In the genomic region with DNA sequence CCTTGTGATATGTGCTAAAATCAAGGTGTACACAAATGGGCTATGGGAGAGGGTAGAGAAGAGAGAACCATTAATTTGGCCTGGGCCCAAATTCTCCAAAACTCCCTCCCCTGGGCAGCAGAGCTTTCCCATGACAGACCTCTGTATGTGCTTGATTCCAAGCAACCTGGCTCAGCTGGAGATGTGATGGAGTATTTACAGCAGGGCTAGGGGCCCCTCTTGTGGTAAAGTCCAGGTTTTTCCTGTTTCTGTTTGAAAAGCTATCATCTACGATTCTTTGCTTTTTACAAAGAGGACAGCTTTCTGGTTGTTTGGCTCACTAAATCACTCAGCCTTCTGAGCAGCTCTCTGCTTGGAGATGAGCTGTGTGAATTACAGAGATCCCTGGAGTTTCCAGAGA, we compare ENCODE assay signal across 12 cellular contexts. TPM values are rescaled to one million over a fixed set of nuclear protein-coding genes. Genes with fewer than 3 reads are reported as not detected.
A peak's percentile ranks its signal among the peaks of the same experiment; 100 is the strongest.
DNase-seq lines count a peak whose midpoint lies in the region; ATAC-seq, FAIRE-seq and TF ChIP-seq lines count a peak whose summit lies in the region.
"Had no signal": no experiment of that assay in that cellular context is flagged by ENCODE, and none has a peak within 500 bp of the region (broad histone marks: within the 10 kb centered on the region; RNA-seq: fewer than 3 reads in every experiment).

No MANE protein-coding gene starts in this region.

- no peak overlapping the region for H3K56ac ChIP-seq in H9 (ENCODE audit: insufficient read length, low read depth, low read length)

- H4K5ac ChIP-seq in H9 (ENCODE audit: insufficient read length, low read depth, low read length), result no peak overlapping the region

- H2BK5ac ChIP-seq in H9 (ENCODE audit: insufficient read length, low read length), result no peak overlapping the region

- H3K23me2 ChIP-seq in H9 (ENCODE audit: insufficient read length, low read depth, low read length, poor library complexity, severe bottlenecking), result no peaks in the 10 kb centered on the region

- no peaks in the 10 kb centered on the region; the same call in 1 of the 2 replicates for H3K27me3 Mint-ChIP-seq in H9 (ENCODE audit: low read depth)
- no peaks in the 10 kb centered on the region for H3K27me3 Mint-ChIP-seq in glutamatergic neuron (ENCODE audit: unreplicated experiment)

- H3K36me3 ChIP-seq in endothelial cell of umbilical vein (ENCODE audit: control insufficient read depth in 2 of 2, extremely low read depth in 1 of 2, insufficient read depth in 2 of 2, low read length in 2 of 2), result no peaks in the 10 kb centered on the region
- no peaks in the 10 kb centered on the region for H3K36me3 ChIP-seq in pancreas

- no peak overlapping the region for H4K8ac ChIP-seq in H9 (replicated peaks; ENCODE audit: insufficient read length, low read depth, low read length)

- H3K4ac ChIP-seq in H9 (ENCODE audit: low read depth, low read length), result no peak overlapping the region

- H3K4me2 ChIP-seq in H9 (ENCODE audit: insufficient read depth, insufficient read length, low read length) (no peak overlapping the region), endothelial cell of umbilical vein (ENCODE audit: insufficient read depth, low read length) (no peak overlapping the region)

- TF ChIP-seq CTCF in H9 (conservative IDR thresholded peaks at IDR 0.05) (peak; percentile 49; the same call in 2 of the 3 replicates), endothelial cell of umbilical vein (IDR thresholded peaks at IDR 0.05; ENCODE audit: extremely low read depth in 1 of 2, insufficient read depth in 1 of 2, low read depth in 1 of 2, low read length in 2 of 2) (no peak), pancreas (IDR thresholded peaks at IDR 0.05) (no peak), glutamatergic neuron (IDR thresholded peaks at IDR 0.05; ENCODE audit: partially characterized antibody, unreplicated experiment) (no peak)

- H4K91ac ChIP-seq in H9 (ENCODE audit: insufficient read length, low read depth, low read length), result no peak overlapping the region

- intact Hi-C loops in endothelial cell of umbilical vein (cut with micrococcal nuclease) (no loop called here), pancreas (cut with DNase I) (no loop called here)

- H3K27me3 ChIP-seq in H9 (ENCODE audit: insufficient read depth, low read length) (no peaks in the 10 kb centered on the region), endothelial cell of umbilical vein (ENCODE audit: control insufficient read depth in 2 of 2, insufficient read depth in 2 of 2, low read length in 2 of 2) (no peaks in the 10 kb centered on the region), pancreas (no peaks in the 10 kb centered on the region)

- H3K36me3 Mint-ChIP-seq in H9 (ENCODE audit: insufficient read depth in 1 of 3, low read depth in 3 of 3), result peaks cover 0 to 2% (median 0%) of the 10 kb centered on the region in 3 experiments; a peak in 2 of 7 replicates
- H3K36me3 Mint-ChIP-seq in glutamatergic neuron (ENCODE audit: unreplicated experiment), result no peaks in the 10 kb centered on the region
- H3K36me3 Mint-ChIP-seq: activated naive CD4-positive, alpha-beta T cell treated with anti-CD3 and anti-CD28 coated beads, Interleukin-2, amount 50 U/mL, for 72 hours had no signal

- H3K4me1 ChIP-seq in H9 (ENCODE audit: insufficient read depth, low read length), result peaks cover 5% of the 10 kb centered on the region; the same call in 1 of the 2 replicates
- H3K4me1 ChIP-seq in endothelial cell of umbilical vein (ENCODE audit: control insufficient read depth, extremely low read depth, insufficient read depth, low read length), result no peaks in the 10 kb centered on the region
- H3K4me1 ChIP-seq in pancreas, result peaks cover 0 to 5% (median 0%) of the 10 kb centered on the region in 3 donors

- no TSS peak for BruUV-seq in endothelial cell of umbilical vein (replicated peaks; lab: Mats Ljungman, UMichigan)

- H2BK12ac ChIP-seq in H9 (ENCODE audit: insufficient read length, low read depth, low read length), result no peak overlapping the region

- FAIRE-seq in endothelial cell of umbilical vein (lab: Jason Lieb, UNC) (peak; percentile 50), pancreas (lab: Jason Lieb, UNC) (no peak)
- FAIRE-seq: kidney had no signal

- H3K18ac ChIP-seq in H9 (ENCODE audit: insufficient read length, low read depth, low read length), result no peak overlapping the region

- no peak overlapping the region for H3T11ph ChIP-seq in H9 (ENCODE audit: low read length)

- H3K9me3 Mint-ChIP-seq in H9 (no peaks in the 10 kb centered on the region), glutamatergic neuron (ENCODE audit: unreplicated experiment) (no peaks in the 10 kb centered on the region)
- H3K9me3 Mint-ChIP-seq: activated naive CD4-positive, alpha-beta T cell treated with anti-CD3 and anti-CD28 coated beads, Interleukin-2, amount 50 U/mL, for 72 hours had no signal

- no peaks in the 10 kb centered on the region for H3K79me1 ChIP-seq in H9 (ENCODE audit: insufficient read depth, low read depth, low read length, poor library complexity, severe bottlenecking)

- no peak overlapping the region for H2BK20ac ChIP-seq in H9 (ENCODE audit: low read depth, low read length, poor library complexity, severe bottlenecking)

- no peak overlapping the region for H3K23ac ChIP-seq in H9 (ENCODE audit: insufficient read length, low read depth, low read length)

- H3K4me3 ChIP-seq in endothelial cell of umbilical vein (replicated peaks in 1 of 3; ENCODE audit: insufficient read depth in 1 of 3, low read depth in 1 of 3, low read length in 3 of 3), result no peak overlapping the region
- H3K4me3 ChIP-seq in pancreas, result no peak overlapping the region

- H3K79me2 ChIP-seq in H9 (ENCODE audit: insufficient read depth, low read length) (no peaks in the 10 kb centered on the region), endothelial cell of umbilical vein (ENCODE audit: control insufficient read depth, insufficient read depth, low read length) (no peaks in the 10 kb centered on the region)

- H3K9me1 ChIP-seq in endothelial cell of umbilical vein (replicated peaks; ENCODE audit: control insufficient read depth, extremely low read depth, insufficient read depth, low read length), result no peaks in the 10 kb centered on the region

- H3K4me1 Mint-ChIP-seq in H9 (peaks cover 31 to 32% of the 10 kb centered on the region in 2 experiments), glutamatergic neuron (ENCODE audit: low read depth, unreplicated experiment) (peaks cover 9% of the 10 kb centered on the region)

- no peak overlapping the region for H2AK5ac ChIP-seq in H9 (ENCODE audit: insufficient read length, low read length)

- no peak overlapping the region for H2BK15ac ChIP-seq in H9 (ENCODE audit: low read depth, low read length)

- H2AFZ ChIP-seq in H9 (ENCODE audit: low read length) (no peak overlapping the region), endothelial cell of umbilical vein (ENCODE audit: low read depth, low read length) (no peak overlapping the region)

- no peak overlapping the region for H3K9ac ChIP-seq in H9 (ENCODE audit: extremely low read depth, insufficient read length, low read length)
- no peak overlapping the region for H3K9ac ChIP-seq in endothelial cell of umbilical vein (replicated peaks; ENCODE audit: extremely low read depth, insufficient read depth, low read length)

- H3K27ac Mint-ChIP-seq in H9, result peak overlapping the region in 2 of 3 experiments; percentile 18 to 91; a peak in 2 of 7 replicates
- H3K27ac Mint-ChIP-seq in glutamatergic neuron (ENCODE audit: unreplicated experiment), result no peak overlapping the region
- H3K27ac Mint-ChIP-seq: activated naive CD4-positive, alpha-beta T cell treated with anti-CD3 and anti-CD28 coated beads, Interleukin-2, amount 50 U/mL, for 72 hours had no signal

- DNase-seq in H9, result no peak
- DNase-seq in NCI-H2171 (lab: John Stamatoyannopoulos, UW), result peak; percentile 17
- no peak for DNase-seq in endothelial cell of umbilical vein (ENCODE audit: low read depth, low spot score)
- DNase-seq in pancreas, result no peak
- DNase-seq in glutamatergic neuron, result no peak
- no peak for DNase-seq in central memory CD4-positive, alpha-beta T cell
- DNase-seq: kidney, NCI-H1436 had no signal

- no peak overlapping the region for H3K14ac ChIP-seq in H9 (ENCODE audit: insufficient read depth, low read length)

- ATAC-seq in pancreas, result peak in 3 of 4 donors; percentile 27 to 55 (median 37)
- ATAC-seq in GM18511 (IDR thresholded peaks at IDR 0.05; ENCODE audit: unreplicated experiment), result no peak
- ATAC-seq in HG03571 (IDR thresholded peaks at IDR 0.05; ENCODE audit: unreplicated experiment), result no peak
- ATAC-seq: activated naive CD4-positive, alpha-beta T cell treated with anti-CD3 and anti-CD28 coated beads, Interleukin-2, amount 50 U/mL, for 72 hours; Right ventricle myocardium inferior had no signal

- CTCF ChIA-PET in endothelial cell of umbilical vein (lab: Charles Lee), result no interaction called here

- TF ChIP-seq POLR2A in endothelial cell of umbilical vein (IDR thresholded peaks at IDR 0.05; ENCODE audit: low read depth, low read length), result no peak

- dilution Hi-C loops in endothelial cell of umbilical vein (cut with MboI; ENCODE audit: extremely low pct_ligation_motif_present, low sequenced_read_pairs), result no loop called here

- no peak overlapping the region for H3K27ac ChIP-seq in H9 (ENCODE audit: insufficient read length, low read depth, low read length)
- H3K27ac ChIP-seq in endothelial cell of umbilical vein (ENCODE audit: insufficient read depth, low read depth, low read length), result no peak overlapping the region
- no peak overlapping the region for H3K27ac ChIP-seq in pancreas

- no peaks in the 10 kb centered on the region for H3K9me3 ChIP-seq in H9 (ENCODE audit: control insufficient read depth, low read depth, low read length)
- no peaks in the 10 kb centered on the region for H3K9me3 ChIP-seq in endothelial cell of umbilical vein (replicated peaks; ENCODE audit: control insufficient read depth, insufficient read depth, low read length)
- no peaks in the 10 kb centered on the region for H3K9me3 ChIP-seq in pancreas

- no peak overlapping the region for H2BK120ac ChIP-seq in H9 (ENCODE audit: low read depth, low read length, poor library complexity, severe bottlenecking)

- H3K4me3 Mint-ChIP-seq in H9 (no peak overlapping the region), glutamatergic neuron (ENCODE audit: unreplicated experiment) (no peak overlapping the region)

- POLR2A ChIA-PET in endothelial cell of umbilical vein (lab: Charles Lee), result no interaction called here

- H4K20me1 ChIP-seq in H9 (ENCODE audit: control insufficient read depth, insufficient read depth, insufficient read length) (no peaks in the 10 kb centered on the region), endothelial cell of umbilical vein (replicated peaks; ENCODE audit: control insufficient read depth, extremely low read depth, insufficient read depth, low read length) (no peaks in the 10 kb centered on the region)

- WGBS in H9 (ENCODE audit: extremely low coverage, insufficient read length, low lambda C conversion rate), result no CpG with 5 or more reads among the region's 1 CpG
- WGBS in pancreas, 2 donors, result 31 to 42% methylated on average over 1 of the region's 1 CpG

RNA-seq across cellular contexts. Expression of a gene that starts 40.3 kb away (rescaled TPM):
- total RNA-seq in H9 (2021), result 7.2 and 8.0 TPM in 2 replicates
- 1.5 and 2.4 TPM in 2 replicates for total RNA-seq in endothelial cell of umbilical vein
- 0.75 and 1.0 TPM in 2 replicates for polyA plus RNA-seq in endothelial cell of umbilical vein
- polyA plus RNA-seq in endothelial cell of umbilical vein (2011; cell fraction: cytosol; rRNA removed), result 0.75 and 0.77 TPM in 2 replicates
- polyA plus RNA-seq in endothelial cell of umbilical vein (2011; cell fraction: nucleus; rRNA removed), result 0.45 and 1.0 TPM in 2 replicates
- polyA plus RNA-seq in endothelial cell of umbilical vein (2012), result 0.48 and 0.52 TPM in 2 replicates
- polyA minus RNA-seq in endothelial cell of umbilical vein, result 1.1 and 2.9 TPM in 2 replicates
- not detected for polyA minus RNA-seq in endothelial cell of umbilical vein (2011; cell fraction: cytosol; rRNA and poly(A)+ RNA removed)
- 1.3 and 1.8 TPM in 2 replicates for polyA minus RNA-seq in endothelial cell of umbilical vein (2011; cell fraction: nucleus; rRNA and poly(A)+ RNA removed)
- 10 to 100 TPM in 1 of 6 donors, 1 to 10 TPM in 5; 3.3 to 10.2 (median 6.1) TPM for total RNA-seq in pancreas
- 10 to 100 TPM in 1 of 2 donors, 1 to 10 TPM in 1; 4.4 to 16.4 TPM for polyA plus RNA-seq in pancreas
- total RNA-seq in glutamatergic neuron (ENCODE audit: unreplicated experiment), result 5.5 TPM
- total RNA-seq: activated naive CD4-positive, alpha-beta T cell treated with anti-CD3 and anti-CD28 coated beads, Interleukin-2, amount 50 U/mL, for 72 hours had no signal

Comparison
In these comparisons a context has a peak if more than half of its experiments do, and no peak if none do; other contexts are left out.
1. ATAC-seq: peak in pancreas (3 of 4); none in GM18511 (single experiment) and HG03571 (single experiment).